Comparison of ENCODE assay signal across 20 cellular contexts in genomic region chr16:31702796-31703195, GRCh38.
DNase-seq lines count a peak whose midpoint lies in the region; ATAC-seq and TF ChIP-seq lines count a peak whose summit lies in the region.
"Had no signal": no experiment of that assay in that cellular context is flagged by ENCODE, and none has a peak within 500 bp of the region (broad histone marks: within the 10 kb centered on the region; RNA-seq: fewer than 3 reads in every experiment).

No MANE protein-coding gene starts in this region.

- H4K91ac ChIP-seq in trophoblast cell (ENCODE audit: low read depth, low read length), result no peak overlapping the region

- peak overlapping the region; percentile 62 for H3K27ac Mint-ChIP-seq in activated naive CD4-positive, alpha-beta T cell treated with anti-CD3 and anti-CD28 coated beads, Interleukin-2, amount 10 ng/mL, durations not matched to agents 7 days and 5 days
- H3K27ac Mint-ChIP-seq in Calu3 (ENCODE audit: unreplicated experiment), result peak overlapping the region; percentile 18
- H3K27ac Mint-ChIP-seq in activated T-helper 17 cell treated with anti-CD3 and anti-CD28 coated beads, Interleukin-2, amount 50 U/mL, for 72 hours, result peak overlapping the region; percentile 98

- H3K23ac ChIP-seq in trophoblast cell (ENCODE audit: low read length), result no peak overlapping the region

- H3K4me2 ChIP-seq in trophoblast cell (ENCODE audit: low read length), result no peak overlapping the region

- TF ChIP-seq CTCF in Calu3 (IDR thresholded peaks at IDR 0.05; ENCODE audit: unreplicated experiment) (no peak), esophagus muscularis mucosa (IDR thresholded peaks at IDR 0.05) (no peak)

- H3K36me3 ChIP-seq in trophoblast cell (ENCODE audit: control insufficient read depth in 1 of 2, insufficient read depth in 2 of 2, low read length in 2 of 2) (peaks cover 50% of the 10 kb centered on the region in 2 experiments), esophagus muscularis mucosa (peaks cover 33 to 56% (median 50%) of the 10 kb centered on the region in 4 donors)
- H3K36me3 ChIP-seq: breast epithelium had no signal

- intact Hi-C loops in Calu3 (cut with micrococcal nuclease; ENCODE audit: unreplicated experiment), result no loop called here
- intact Hi-C loops in esophagus muscularis mucosa (cut with DNase I), result loop anchor here (10.0 kb wide), 1 partner anchor 738 kb away; no protein-coding TSS in a partner anchor

- H3K4me3 Mint-ChIP-seq in activated naive CD4-positive, alpha-beta T cell treated with anti-CD3 and anti-CD28 coated beads, Interleukin-2, amount 10 ng/mL, durations not matched to agents 7 days and 5 days, result no peak overlapping the region
- peak overlapping the region; percentile 17 for H3K4me3 Mint-ChIP-seq in Calu3 (ENCODE audit: low read depth, unreplicated experiment)
- peak overlapping the region; percentile 96 for H3K4me3 Mint-ChIP-seq in activated T-helper 17 cell treated with anti-CD3 and anti-CD28 coated beads, Interleukin-2, amount 50 U/mL, for 72 hours

- H3K4me3 ChIP-seq in trophoblast cell (ENCODE audit: low read depth, low read length) (peak overlapping the region; percentile 15), esophagus muscularis mucosa (no peak overlapping the region)
- H3K4me3 ChIP-seq: breast epithelium, colonic mucosa, PC-9 had no signal

- H2BK5ac ChIP-seq in trophoblast cell (ENCODE audit: low read depth, low read length, poor library complexity), result no peak overlapping the region

- H3K9ac ChIP-seq in trophoblast cell (ENCODE audit: low read length), result no peak overlapping the region

- no peaks in the 10 kb centered on the region for H3K4me1 ChIP-seq in trophoblast cell (ENCODE audit: control insufficient read depth in 1 of 2, insufficient read depth in 2 of 2, low read length in 2 of 2)
- H3K4me1 ChIP-seq in esophagus muscularis mucosa, result peaks cover 8 to 28% (median 20%) of the 10 kb centered on the region in 4 donors
- H3K4me1 ChIP-seq: breast epithelium, colonic mucosa had no signal

- no peak for TF ChIP-seq EP300 in esophagus muscularis mucosa (IDR thresholded peaks at IDR 0.05)

- H3K9me3 Mint-ChIP-seq in activated naive CD4-positive, alpha-beta T cell treated with anti-CD3 and anti-CD28 coated beads, Interleukin-2, amount 10 ng/mL, durations not matched to agents 7 days and 5 days, result no peaks in the 10 kb centered on the region
- H3K9me3 Mint-ChIP-seq in Calu3 (ENCODE audit: low read depth, unreplicated experiment), result peaks cover 5% of the 10 kb centered on the region
- no peaks in the 10 kb centered on the region for H3K9me3 Mint-ChIP-seq in activated T-helper 17 cell treated with anti-CD3 and anti-CD28 coated beads, Interleukin-2, amount 50 U/mL, for 72 hours
- H3K9me3 Mint-ChIP-seq: activated T-helper 1 cell treated with anti-CD3 and anti-CD28 coated beads, Interleukin-12 subunit alpha, Interleukin-12 subunit beta, Interleukin-2, Interleukin-4 antibody, amounts not matched to agents 30 ng/mL and 10 ng/mL and 1 ng/mL, durations not matched to agents 14 hours and 24 hours and 36 hours had no signal

- H2BK12ac ChIP-seq in trophoblast cell (ENCODE audit: low read length), result no peak overlapping the region

- H3K79me1 ChIP-seq in trophoblast cell (ENCODE audit: low read length), result peaks cover 4% of the 10 kb centered on the region

- no peak overlapping the region for H2BK120ac ChIP-seq in trophoblast cell (ENCODE audit: insufficient read depth, low read length, poor library complexity)

- H4K8ac ChIP-seq in trophoblast cell (ENCODE audit: low read depth, low read length), result no peak overlapping the region

- H3K14ac ChIP-seq in trophoblast cell (ENCODE audit: low read length), result no peak overlapping the region

- H3K9me3 ChIP-seq in trophoblast cell (ENCODE audit: insufficient read depth, low read depth, low read length) (peaks cover 5% of the 10 kb centered on the region), esophagus muscularis mucosa (no peaks in the 10 kb centered on the region)
- H3K9me3 ChIP-seq: breast epithelium, colonic mucosa had no signal

- no peak overlapping the region for H4K12ac ChIP-seq in trophoblast cell (ENCODE audit: low read depth, low read length)

- DNase-seq in activated naive CD4-positive, alpha-beta T cell treated with anti-CD3 and anti-CD28 coated beads, Interleukin-2, amount 10 ng/mL, durations not matched to agents 7 days and 5 days, result no peak
- DNase-seq in activated naive CD4-positive, alpha-beta T cell treated with Interleukin-2 at 50 U/mL for 16 hours, result no peak
- no peak for DNase-seq in Calu3
- DNase-seq in trophoblast cell, result no peak
- DNase-seq in RPMI8226, result no peak
- no peak for DNase-seq in esophagus muscularis mucosa (ENCODE audit: extremely low spot score)
- DNase-seq: amniotic stem cell, colonic mucosa, GDM1, kidney, mesenchymal stem cell, NCI-H1417 treated with DMSO at 0.1 percent for 48 hours, NCI-H510A treated with DMSO at 0.1 percent for 48 hours, PC-9, SHP77 treated with DMSO at 0.1 percent for 48 hours, SW 1271 had no signal

- H3K27me3 ChIP-seq in trophoblast cell (ENCODE audit: insufficient read depth, low read length), result no peaks in the 10 kb centered on the region
- H3K27me3 ChIP-seq in esophagus muscularis mucosa, result no peaks in the 10 kb centered on the region
- H3K27me3 ChIP-seq: breast epithelium, colonic mucosa had no signal

- ATAC-seq in activated T-helper 17 cell treated with anti-CD3 and anti-CD28 coated beads, Interleukin-2, amount 50 U/mL, for 72 hours (replicated peaks), result no peak
- ATAC-seq: sciatic nerve had no signal

- no TSS peak for BruUV-seq in Calu3 (replicated peaks; lab: Mats Ljungman, UMichigan)

- H3K4ac ChIP-seq in trophoblast cell (ENCODE audit: low read depth, low read length), result no peak overlapping the region

- H2AFZ ChIP-seq in trophoblast cell (ENCODE audit: insufficient read depth, low read length, poor library complexity), result no peak overlapping the region
- H2AFZ ChIP-seq: PC-9 had no signal

- H3K36me3 Mint-ChIP-seq in activated naive CD4-positive, alpha-beta T cell treated with anti-CD3 and anti-CD28 coated beads, Interleukin-2, amount 10 ng/mL, durations not matched to agents 7 days and 5 days, result peaks cover 49% of the 10 kb centered on the region
- peaks cover 41% of the 10 kb centered on the region for H3K36me3 Mint-ChIP-seq in Calu3 (ENCODE audit: insufficient read depth, unreplicated experiment)
- peaks cover 75% of the 10 kb centered on the region for H3K36me3 Mint-ChIP-seq in activated T-helper 17 cell treated with anti-CD3 and anti-CD28 coated beads, Interleukin-2, amount 50 U/mL, for 72 hours (ENCODE audit: low read depth)

- H3K27ac ChIP-seq in trophoblast cell (ENCODE audit: low read depth, low read length) (no peak overlapping the region), esophagus muscularis mucosa (replicated peaks in 1 of 4) (no peak overlapping the region)
- H3K27ac ChIP-seq: breast epithelium, colonic mucosa, PC-9 had no signal

- TF ChIP-seq POLR2A in esophagus muscularis mucosa (IDR thresholded peaks at IDR 0.05; ENCODE audit: low read depth), result no peak

- peaks cover 4% of the 10 kb centered on the region for H3K79me2 ChIP-seq in trophoblast cell (ENCODE audit: control insufficient read depth, insufficient read depth, low read length, poor library complexity)

- CTCF ChIA-PET in activated naive CD4-positive, alpha-beta T cell treated with anti-CD3 and anti-CD28 coated beads, Interleukin-2, amount 10 ng/mL, durations not matched to agents 7 days and 5 days (lab: Charles Lee), result interaction anchor here (1.1 to 1.2 kb wide), 2 partner anchors 10 to 12 kb away, joined by 3 to 4 read pairs; a partner anchor contains a TSS
- CTCF ChIA-PET in Calu3 (lab: Charles Lee), result no interaction called here

- peaks cover 8% of the 10 kb centered on the region for H3K27me3 Mint-ChIP-seq in activated naive CD4-positive, alpha-beta T cell treated with anti-CD3 and anti-CD28 coated beads, Interleukin-2, amount 10 ng/mL, durations not matched to agents 7 days and 5 days
- H3K27me3 Mint-ChIP-seq in Calu3 (ENCODE audit: unreplicated experiment), result no peaks in the 10 kb centered on the region
- no peaks in the 10 kb centered on the region for H3K27me3 Mint-ChIP-seq in activated T-helper 17 cell treated with anti-CD3 and anti-CD28 coated beads, Interleukin-2, amount 50 U/mL, for 72 hours

- no peak overlapping the region for H2AK5ac ChIP-seq in trophoblast cell (ENCODE audit: low read length)

- peaks cover 31% of the 10 kb centered on the region for H3K4me1 Mint-ChIP-seq in activated naive CD4-positive, alpha-beta T cell treated with anti-CD3 and anti-CD28 coated beads, Interleukin-2, amount 10 ng/mL, durations not matched to agents 7 days and 5 days
- peaks cover 18% of the 10 kb centered on the region for H3K4me1 Mint-ChIP-seq in Calu3 (ENCODE audit: low read depth, unreplicated experiment)
- H3K4me1 Mint-ChIP-seq in activated T-helper 17 cell treated with anti-CD3 and anti-CD28 coated beads, Interleukin-2, amount 50 U/mL, for 72 hours, result peaks cover 21% of the 10 kb centered on the region

- no peak overlapping the region for H3K18ac ChIP-seq in trophoblast cell (ENCODE audit: low read length)

- WGBS in trophoblast cell (ENCODE audit: extremely low coverage, insufficient coverage, insufficient read length), result no CpG with 5 or more reads among the region's 5 CpGs
- WGBS in esophagus muscularis mucosa, result 99% methylated on average over 5 of the region's 5 CpGs

Comparison
In these comparisons a context has a peak if more than half of its experiments do, and no peak if none do; other contexts are left out.
1. H3K27ac Mint-ChIP-seq: peak in every context shown above with its lines; median percentile 98 in activated T-helper 17 cell treated with anti-CD3 and anti-CD28 coated beads, Interleukin-2, amount 50 U/mL, for 72 hours; 62 in activated naive CD4-positive, alpha-beta T cell treated with anti-CD3 and anti-CD28 coated beads, Interleukin-2, amount 10 ng/mL, durations not matched to agents 7 days and 5 days; 18 in Calu3.